ENCODE assay signal across 13 cellular contexts in genomic region chr16:88618182-88618955, GRCh38. TPM values are rescaled to one million over a fixed set of nuclear protein-coding genes. Genes with fewer than 3 reads are reported as not detected.
DNase-seq lines count a peak whose midpoint lies in the region; ATAC-seq and TF ChIP-seq lines count a peak whose summit lies in the region.
"Had no signal": no experiment of that assay in that cellular context is flagged by ENCODE, and none has a peak within 500 bp of the region (broad histone marks: within the 10 kb centered on the region; RNA-seq: fewer than 3 reads in every experiment).

No MANE protein-coding gene starts in this region.

- DNase-seq in COLO668 (lab: John Stamatoyannopoulos, UW; ENCODE audit: unreplicated experiment) = peak; percentile 33
- peak; percentile 23 for DNase-seq in M059J (ENCODE audit: low read depth)
- DNase-seq in effector memory CD4-positive, alpha-beta T cell = no peak
- DNase-seq in nephron progenitor cell = no peak
- no peak for DNase-seq in sigmoid colon
- DNase-seq in NAMALWA (ENCODE audit: low spot score) = no peak
- DNase-seq: NCI-H1417; NCI-H446 treated with DMSO at 0.1 percent for 48 hours; stimulated activated CD4-positive, alpha-beta T cell treated with anti-CD3 and anti-CD28 coated beads, Interleukin-4, amount 100 ng/mL, for 24 hours had no signal

- peaks cover 21% of the 10 kb centered on the region for H3K4me1 ChIP-seq in effector memory CD4-positive, alpha-beta T cell (ENCODE audit: control insufficient read depth, insufficient read depth, low read length, poor library complexity, severe bottlenecking)
- H3K4me1 ChIP-seq in sigmoid colon = no peaks in the 10 kb centered on the region

- H3K9me3 ChIP-seq in effector memory CD4-positive, alpha-beta T cell (ENCODE audit: control insufficient read depth, low read length) = no peaks in the 10 kb centered on the region
- H3K9me3 ChIP-seq in sigmoid colon = no peaks in the 10 kb centered on the region

- no peak for TF ChIP-seq POLR2A in sigmoid colon (IDR thresholded peaks at IDR 0.05)

- peak overlapping the region; percentile 48 for H3K4me3 Mint-ChIP-seq in nephron progenitor cell
- H3K4me3 Mint-ChIP-seq: activated T-helper 1 cell treated with anti-CD3 and anti-CD28 coated beads, Interleukin-12 subunit alpha, Interleukin-12 subunit beta, Interleukin-2, Interleukin-4 antibody, amounts not matched to agents 30 ng/mL and 10 ng/mL and 1 ng/mL, durations not matched to agents 14 hours and 24 hours and 36 hours had no signal

- H3K4me1 Mint-ChIP-seq in nephron progenitor cell = peaks cover 38% of the 10 kb centered on the region

- H3K27ac Mint-ChIP-seq in nephron progenitor cell = peak overlapping the region; percentile 92
- H3K27ac Mint-ChIP-seq: activated T-helper 1 cell treated with anti-CD3 and anti-CD28 coated beads, Interleukin-12 subunit alpha, Interleukin-12 subunit beta, Interleukin-2, Interleukin-4 antibody, amounts not matched to agents 30 ng/mL and 10 ng/mL and 1 ng/mL, durations not matched to agents 14 hours and 24 hours and 36 hours had no signal

- peaks cover 24% of the 10 kb centered on the region for H3K36me3 ChIP-seq in effector memory CD4-positive, alpha-beta T cell (ENCODE audit: control insufficient read depth, insufficient read depth, low read length)
- H3K36me3 ChIP-seq in sigmoid colon = peaks cover 15 to 61% (median 18%) of the 10 kb centered on the region in 4 donors

- no peak for TF ChIP-seq EP300 in sigmoid colon (IDR thresholded peaks at IDR 0.05)

- peaks cover 3% of the 10 kb centered on the region for H3K27me3 Mint-ChIP-seq in nephron progenitor cell (ENCODE audit: low read depth, poor library complexity)
- H3K27me3 Mint-ChIP-seq: IgD-negative memory B cell had no signal

- H3K9me3 Mint-ChIP-seq in nephron progenitor cell = no peaks in the 10 kb centered on the region
- H3K9me3 Mint-ChIP-seq: activated T-helper 1 cell treated with anti-CD3 and anti-CD28 coated beads, Interleukin-12 subunit alpha, Interleukin-12 subunit beta, Interleukin-2, Interleukin-4 antibody, amounts not matched to agents 30 ng/mL and 10 ng/mL and 1 ng/mL, durations not matched to agents 14 hours and 24 hours and 36 hours; IgD-negative memory B cell had no signal

- peaks cover 17% of the 10 kb centered on the region for H3K36me3 Mint-ChIP-seq in nephron progenitor cell (ENCODE audit: low read depth)
- H3K36me3 Mint-ChIP-seq: IgD-negative memory B cell had no signal

- peak overlapping the region; percentile 79 for H3K27ac ChIP-seq in effector memory CD4-positive, alpha-beta T cell (ENCODE audit: insufficient read depth, low read length, poor library complexity, severe bottlenecking)
- no peak overlapping the region for H3K27ac ChIP-seq in sigmoid colon

- ATAC-seq in GM21717 (IDR thresholded peaks at IDR 0.05; ENCODE audit: unreplicated experiment) = no peak

- no peak for TF ChIP-seq CTCF in nephron progenitor cell (IDR thresholded peaks at IDR 0.05)
- no peak for TF ChIP-seq CTCF in sigmoid colon (IDR thresholded peaks at IDR 0.05)

- no peaks in the 10 kb centered on the region for H3K27me3 ChIP-seq in effector memory CD4-positive, alpha-beta T cell (replicated peaks; ENCODE audit: control insufficient read depth, insufficient read depth, low read length, poor library complexity, severe bottlenecking)
- H3K27me3 ChIP-seq in sigmoid colon = no peaks in the 10 kb centered on the region

- intact Hi-C loops in sigmoid colon (cut with DNase I) = no loop called here

- no peak overlapping the region for H3K4me3 ChIP-seq in effector memory CD4-positive, alpha-beta T cell (ENCODE audit: insufficient read depth, low read depth, low read length, poor library complexity, severe bottlenecking)
- no peak overlapping the region for H3K4me3 ChIP-seq in sigmoid colon

- WGBS in sigmoid colon, 2 donors = 53 to 81% methylated on average over 20 of the region's 20 CpGs

RNA-seq across cellular contexts. Expression of gene IL17C, which starts 20.0 kb away (rescaled TPM):
- not detected in 2 replicates for total RNA-seq in M059J (2014; rRNA removed; shearing (Covaris generic))
- total RNA-seq in sigmoid colon = not detected
- under 1 TPM in 1 of 3 donors, not detected in 2; 0.96 TPM for polyA plus RNA-seq in sigmoid colon
- total RNA-seq: activated T-helper 1 cell treated with anti-CD3 and anti-CD28 coated beads, Interleukin-12 subunit alpha, Interleukin-12 subunit beta, Interleukin-2, Interleukin-4 antibody, amounts not matched to agents 30 ng/mL and 10 ng/mL and 1 ng/mL, durations not matched to agents 14 hours and 24 hours and 36 hours had no signal
- polyA plus RNA-seq: IgD-negative memory B cell, keratinocyte had no signal

RNA-seq across cellular contexts. Expression of gene CYBA, which starts 32.5 kb away (rescaled TPM):
- total RNA-seq in M059J (2014; rRNA removed; shearing (Covaris generic)) = not detected in 2 replicates
- 100 to 1,000 TPM in 2 of 4 donors, 10 to 100 TPM in 2; 63.1 to 147 (median 105) TPM for total RNA-seq in sigmoid colon
- polyA plus RNA-seq in sigmoid colon = 100 to 1,000 TPM in 2 of 3 donors, 10 to 100 TPM in 1; 81.1 to 429 (median 208) TPM

RNA-seq across cellular contexts. Expression of gene MVD, which starts 44.5 kb away (rescaled TPM):
- 39.9 and 42.4 TPM in 2 replicates for total RNA-seq in M059J (2014; rRNA removed; shearing (Covaris generic))
- total RNA-seq in sigmoid colon = 10 to 100 TPM; 16.8 to 25.7 (median 23.2) TPM
- 100 to 1,000 TPM in 1 of 3 donors, 10 to 100 TPM in 2; 41.4 to 206 (median 84.8) TPM for polyA plus RNA-seq in sigmoid colon

RNA-seq across cellular contexts. Expression of gene ZC3H18, which starts 48.2 kb away (rescaled TPM):
- total RNA-seq in M059J (2014; rRNA removed; shearing (Covaris generic)) = 13.3 and 20.4 TPM in 2 replicates
- total RNA-seq in sigmoid colon = 10 to 100 TPM; 15.5 to 22.1 (median 16.6) TPM
- 10 to 100 TPM in 2 of 3 donors, 1 to 10 TPM in 1; 9.6 to 37.7 (median 13.6) TPM for polyA plus RNA-seq in sigmoid colon

Comparison
In these comparisons a context has a peak if more than half of its experiments do, and no peak if none do; other contexts are left out.
1. DNase-seq: peak in COLO668 (single experiment) and M059J (single experiment); none in effector memory CD4-positive, alpha-beta T cell (0 of 3), nephron progenitor cell (single experiment), sigmoid colon (single experiment) and NAMALWA (single experiment).
2. RNA of gene CYBA, which starts 32.5 kb away (total RNA-seq): 63.1 to 147 TPM in sigmoid colon; not detected in M059J; every median in the first group is over 10 times any median in the second.